Comparison of ENCODE assay signal across 8 cellular contexts in genomic region chr2:178280261-178280852, GRCh38.
DNase-seq lines count a peak whose midpoint lies in the region; ATAC-seq, FAIRE-seq and TF ChIP-seq lines count a peak whose summit lies in the region.

No MANE protein-coding gene starts in this region.

- in situ Hi-C loops in astrocyte of the spinal cord (cut with HindIII; ENCODE audit: low sequenced_read_pairs), result no loop called here

- no peak overlapping the region for H2BK120ac ChIP-seq in neuronal stem cell (ENCODE audit: low read depth, low read length)

- H4K91ac ChIP-seq in neuronal stem cell (ENCODE audit: low read depth, low read length, poor library complexity), result no peak overlapping the region

- H2BK12ac ChIP-seq in neuronal stem cell (ENCODE audit: low read length), result no peak overlapping the region

- 54% methylated on average over 4 of the region's 4 CpGs for WGBS in suprapubic skin
- WGBS in neuronal stem cell (ENCODE audit: extremely low coverage in 2 of 2, insufficient read length in 2 of 2, insufficient replicate concordance in 1 of 2), 2 donors, result no CpG with 5 or more reads among the region's 4 CpGs

- no peak overlapping the region for H4K8ac ChIP-seq in neuronal stem cell (ENCODE audit: low read depth, low read length)

- no peak overlapping the region for H3K4ac ChIP-seq in neuronal stem cell (ENCODE audit: low read length)

- H3K9ac ChIP-seq in neuronal stem cell (ENCODE audit: low read depth, low read length, poor library complexity), result no peak overlapping the region

- no peak overlapping the region for H3K18ac ChIP-seq in neuronal stem cell (ENCODE audit: low read length)

- H2BK15ac ChIP-seq in neuronal stem cell (ENCODE audit: low read length), result no peak overlapping the region

- no peak for TF ChIP-seq POLR2A in GM12891 (IDR thresholded peaks at IDR 0.05; ENCODE audit: low read depth, low read length)
- TF ChIP-seq POLR2A in suprapubic skin (IDR thresholded peaks at IDR 0.05), result no peak

- H3K4me1 ChIP-seq in suprapubic skin, result peaks cover 19% of the 10 kb centered on the region
- H3K4me1 ChIP-seq in neuronal stem cell (ENCODE audit: control insufficient read depth in 2 of 2, insufficient read depth in 1 of 2, low read depth in 1 of 2, low read length in 2 of 2), result peaks cover 4 to 13% of the 10 kb centered on the region in 2 donors

- no peak overlapping the region for H3K14ac ChIP-seq in neuronal stem cell (ENCODE audit: low read length)

- no peak overlapping the region for H2AK5ac ChIP-seq in neuronal stem cell (ENCODE audit: low read depth, low read length)

- ATAC-seq in HG02885 (IDR thresholded peaks at IDR 0.05; ENCODE audit: poor library complexity, unreplicated experiment), result peak; percentile 83

- H2AFZ ChIP-seq in neuronal stem cell (ENCODE audit: low read length), result no peak overlapping the region

- no peaks in the 10 kb centered on the region for H3K79me1 ChIP-seq in neuronal stem cell (ENCODE audit: low read depth, low read length)

- FAIRE-seq in GM12891 (lab: Jason Lieb, UNC), result peak; percentile 87

- H3K27me3 ChIP-seq in suprapubic skin (no peaks in the 10 kb centered on the region), neuronal stem cell (ENCODE audit: control insufficient read depth in 3 of 3, insufficient read depth in 3 of 3, low read depth in 1 of 3, low read length in 3 of 3) (no peaks in the 10 kb centered on the region)

- H3K27ac ChIP-seq in C4-2B (no peak overlapping the region), suprapubic skin (no peak overlapping the region), neuronal stem cell (replicated peaks; ENCODE audit: low read length) (no peak overlapping the region)

- no peak overlapping the region for H3K23ac ChIP-seq in neuronal stem cell (ENCODE audit: low read depth, low read length, poor library complexity)

- DNase-seq in GM12891 (ENCODE audit: insufficient read length, low spot score) (no peak), NCI-H446 treated with DMSO at 0.1 percent for 48 hours (lab: John Stamatoyannopoulos, UW) (peak; percentile 59), astrocyte of the spinal cord (ENCODE audit: low read depth, low spot score) (peak; percentile 55), iris pigment epithelial cell (ENCODE audit: low read depth) (peak; percentile 61), suprapubic skin (ENCODE audit: low spot score in 2 of 2) (no peak), neuronal stem cell (ENCODE audit: low spot score) (no peak)

- no peak for TF ChIP-seq EP300 in suprapubic skin (IDR thresholded peaks at IDR 0.05)

- H3K4me3 ChIP-seq in astrocyte of the spinal cord (ENCODE audit: low read depth, low read length), result no peak overlapping the region
- no peak overlapping the region for H3K4me3 ChIP-seq in suprapubic skin
- no peak overlapping the region for H3K4me3 ChIP-seq in neuronal stem cell (ENCODE audit: low read length in 2 of 2)

- H2BK5ac ChIP-seq in neuronal stem cell (ENCODE audit: low read length), result no peak overlapping the region

- H3K9me3 ChIP-seq in suprapubic skin (no peaks in the 10 kb centered on the region), neuronal stem cell (replicated peaks in 1 of 2; ENCODE audit: control insufficient read depth in 2 of 2, insufficient read depth in 1 of 2, low read depth in 1 of 2, low read length in 2 of 2) (no peaks in the 10 kb centered on the region)

- no peaks in the 10 kb centered on the region for H3K36me3 ChIP-seq in suprapubic skin
- no peaks in the 10 kb centered on the region for H3K36me3 ChIP-seq in neuronal stem cell (replicated peaks in 1 of 2; ENCODE audit: control insufficient read depth in 2 of 2, insufficient read depth in 2 of 2, low read length in 2 of 2)

- TF ChIP-seq CTCF in C4-2B (conservative IDR thresholded peaks at IDR 0.05) (peak; percentile 75), astrocyte of the spinal cord (IDR thresholded peaks at IDR 0.05; ENCODE audit: low read depth, low read length) (peak; percentile 72), suprapubic skin (IDR thresholded peaks at IDR 0.05) (peak; percentile 70 to 79)

- no peak overlapping the region for H3K4me2 ChIP-seq in neuronal stem cell (ENCODE audit: insufficient read depth, low read length, poor library complexity, severe bottlenecking)

TF ChIP-seq in GM12891, 5 proteins besides CTCF, POLR2A, EP300 and RAD21:
- TF ChIP-seq POU2F2 (IDR thresholded peaks at IDR 0.05; ENCODE audit: low read depth, low read length) (no peak), POLR2AphosphoS5 (IDR thresholded peaks at IDR 0.05; ENCODE audit: low read depth, low read length) (no peak), SPI1 (IDR thresholded peaks at IDR 0.05; ENCODE audit: low read depth, low read length) (no peak), PAX5 (IDR thresholded peaks at IDR 0.05; ENCODE audit: insufficient read depth, low read length, severe bottlenecking) (no peak), TAF1 (IDR thresholded peaks at IDR 0.05; ENCODE audit: low read depth, low read length) (no peak)

Comparison
In these comparisons a context has a peak if more than half of its experiments do, and no peak if none do; other contexts are left out.
1. DNase-seq: peak in NCI-H446 treated with DMSO at 0.1 percent for 48 hours (single experiment), astrocyte of the spinal cord (single experiment) and iris pigment epithelial cell (single experiment); none in GM12891 (single experiment), suprapubic skin (0 of 2) and neuronal stem cell (single experiment).
2. Peak in every context shown above with its lines, with median percentiles within 50 percentile points of each other: CTCF ChIP-seq.